Comparison of ENCODE assay signal across 8 cellular contexts in the genomic region with DNA sequence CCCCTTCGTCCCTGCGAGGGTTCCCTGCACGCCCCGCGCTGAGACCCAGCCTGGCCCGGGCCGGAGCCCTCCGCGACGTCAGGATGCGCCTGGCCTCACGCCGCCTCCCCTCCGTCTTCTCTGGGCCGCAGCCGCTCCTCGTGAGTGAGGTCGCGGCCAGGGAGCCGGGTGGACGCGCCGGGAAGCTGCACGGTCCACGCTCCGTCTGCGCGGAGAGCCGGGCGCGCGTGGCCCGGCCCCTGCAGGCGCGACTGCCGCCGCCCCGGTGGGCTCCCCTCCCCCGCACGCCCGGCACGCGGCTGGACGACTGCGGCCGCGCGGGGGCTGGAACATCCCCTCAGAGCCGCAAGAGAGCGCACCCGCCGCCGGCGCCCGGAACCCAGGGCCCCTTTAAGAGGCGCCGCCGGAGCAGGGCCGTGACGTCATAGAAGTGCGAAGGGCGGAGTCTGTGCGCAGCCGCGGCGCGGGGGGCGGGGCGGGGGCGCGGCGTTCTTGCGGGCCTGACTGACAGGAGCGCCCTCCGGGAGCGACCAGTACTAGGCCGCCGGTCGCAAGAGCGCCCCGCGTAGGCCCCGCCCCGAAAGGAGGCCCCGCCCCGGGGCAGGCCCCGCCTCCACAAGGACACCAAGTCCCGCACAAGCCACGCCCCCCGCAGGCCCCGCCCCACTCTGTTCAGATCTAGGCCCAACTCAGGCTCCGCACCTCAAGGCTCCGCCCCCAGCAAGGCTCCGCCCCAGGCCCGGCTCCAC. TPM values are rescaled to one million over a fixed set of nuclear protein-coding genes. Genes with fewer than 3 reads are reported as not detected.
A peak's percentile ranks its signal among the peaks of the same experiment; 100 is the strongest.
DNase-seq lines count a peak whose midpoint lies in the region; TF ChIP-seq lines count a peak whose summit lies in the region.

No MANE protein-coding gene starts in this region.

- H3K27ac Mint-ChIP-seq in endothelial cell (ENCODE audit: unreplicated experiment), result no peak overlapping the region

- peaks cover 10% of the 10 kb centered on the region for H3K27me3 Mint-ChIP-seq in endothelial cell (ENCODE audit: unreplicated experiment)

- peaks cover 39% of the 10 kb centered on the region for H3K4me1 Mint-ChIP-seq in endothelial cell (ENCODE audit: unreplicated experiment)

- DNase-seq in COR-L47 (lab: John Stamatoyannopoulos, UW), result peak; percentile 91
- DNase-seq in GM20000 (ENCODE audit: low spot score), result peak; percentile 100
- DNase-seq in HS-5 (ENCODE audit: low read depth), result peak; percentile 86
- peak; percentile 96 for DNase-seq in NOMO-1 treated with DMSO at 0.1 percent for 48 hours (lab: John Stamatoyannopoulos, UW; ENCODE audit: unreplicated experiment)
- DNase-seq in activated CD8-positive, alpha-beta memory T cell treated with anti-CD3 and anti-CD28 coated beads, Interleukin-2, amount 50 U/mL, for 4 hours, result peak; percentile 100
- peak; percentile 100 for DNase-seq in endothelial cell (ENCODE audit: low spot score)
- peak; percentile 100 for DNase-seq in midbrain (lab: John Stamatoyannopoulos, UW)
- DNase-seq in stimulated activated CD8-positive, alpha-beta memory T cell treated with anti-CD3 and anti-CD28 coated beads, Interleukin-15, amount 100 ng/mL, for 48 hours (ENCODE audit: low read depth in 2 of 2), result peak; percentile 100

- no peak overlapping the region for H3K4me3 Mint-ChIP-seq in endothelial cell (ENCODE audit: unreplicated experiment)

- no peaks in the 10 kb centered on the region for H3K9me3 Mint-ChIP-seq in endothelial cell (ENCODE audit: unreplicated experiment)

- no peak for TF ChIP-seq CTCF in GM20000 (IDR thresholded peaks at IDR 0.05; ENCODE audit: extremely low read depth, missing control alignments)
- no peak for TF ChIP-seq CTCF in endothelial cell (IDR thresholded peaks at IDR 0.05; ENCODE audit: unreplicated experiment)

- H3K36me3 Mint-ChIP-seq in endothelial cell (ENCODE audit: low read depth, unreplicated experiment), result no peaks in the 10 kb centered on the region

RNA-seq across cellular contexts. Expression of a gene that starts 0.4 kb away (rescaled TPM):
- 45.2 TPM for total RNA-seq in endothelial cell (ENCODE audit: unreplicated experiment)

Comparison
In these comparisons a context has a peak if more than half of its experiments do, and no peak if none do; other contexts are left out.
1. Peak in every context shown above with its lines: DNase-seq.